Comparison of ENCODE assay signal across 27 cellular contexts in genomic region chr6:42707595-42707994, GRCh38. TPM values are rescaled to one million over a fixed set of nuclear protein-coding genes. Genes with fewer than 3 reads are reported as not detected.
"Had no signal": no experiment of that assay in that cellular context is flagged by ENCODE, and none has a peak within 500 bp of the region (broad histone marks: within the 10 kb centered on the region; RNA-seq: fewer than 3 reads in every experiment).

No MANE protein-coding gene starts in this region.

- H3K27ac ChIP-seq: adrenal gland, body of pancreas, colonic mucosa, epithelial cell of prostate, esophagus squamous epithelium, gastroesophageal sphincter, heart right ventricle had no signal

- H3K9me3 ChIP-seq: adrenal gland, colonic mucosa had no signal

- ATAC-seq: activated CD4-positive, alpha-beta T cell treated with anti-CD3 and anti-CD28 coated beads for 36 hours; activated CD8-positive, alpha-beta T cell treated with anti-CD3 and anti-CD28 coated beads, Interleukin-2, amount 10 ng/mL, durations not matched to agents 7 days and 5 days; activated naive CD8-positive, alpha-beta T cell treated with anti-CD3 and anti-CD28 coated beads, Interleukin-2, amount 50 U/mL, for 24 hours; body of pancreas; gastroesophageal sphincter; heart right ventricle had no signal

- DNase-seq: activated CD4-positive, alpha-beta memory T cell treated with anti-CD3 and anti-CD28 coated beads for 36 hours; activated CD4-positive, alpha-beta T cell treated with anti-CD3 and anti-CD28 coated beads for 36 hours; activated CD4-positive, alpha-beta T cell treated with anti-CD3 and anti-CD28 coated beads, Interleukin-2, amount 10 ng/mL, durations not matched to agents 24 days and 14 days; activated CD4-positive, CD25-positive, alpha-beta regulatory T cell; activated CD4-positive, CD25-positive, alpha-beta regulatory T cell treated with anti-CD3 and anti-CD28 coated beads, Interleukin-2, amount 50 U/mL, for 72 hours; activated CD8-positive, alpha-beta T cell treated with anti-CD3 and anti-CD28 coated beads, Interleukin-2, amount 10 ng/mL, durations not matched to agents 7 days and 5 days; activated effector memory CD4-positive, alpha-beta T cell treated with Interleukin-2 at 50 U/mL for 16 hours; activated gamma-delta T cell treated with Interleukin-2 at 50 U/mL for 16 hours; activated naive CD4-positive, alpha-beta T cell treated with anti-CD3 and anti-CD28 coated beads for 36 hours; activated naive CD8-positive, alpha-beta T cell treated with anti-CD3 and anti-CD28 coated beads, Interleukin-2, amount 50 U/mL, for 24 hours; activated T-cell treated with anti-CD3 and anti-CD28 coated beads, Interleukin-2, amount 50 U/mL, for 48 hours; adrenal gland; amygdala; body of pancreas; caudate nucleus; colonic mucosa; effector CD8-positive, alpha-beta T cell; esophagus squamous epithelium; foreskin melanocyte; heart right ventricle; T-helper 2 cell had no signal

- H3K27me3 ChIP-seq: adrenal gland, body of pancreas, colonic mucosa, esophagus squamous epithelium, gastroesophageal sphincter, heart right ventricle had no signal

- H3K4me1 Mint-ChIP-seq: activated CD4-positive, alpha-beta T cell treated with anti-CD3 and anti-CD28 coated beads for 36 hours; activated CD4-positive, alpha-beta T cell treated with anti-CD3 and anti-CD28 coated beads, Interleukin-2, amount 10 ng/mL, durations not matched to agents 24 days and 14 days; activated naive CD4-positive, alpha-beta T cell treated with anti-CD3 and anti-CD28 coated beads, Interleukin-2, amount 50 U/mL, for 24 hours; activated naive CD8-positive, alpha-beta T cell treated with anti-CD3 and anti-CD28 coated beads, Interleukin-2, amount 50 U/mL, for 24 hours had no signal

- H3K27ac Mint-ChIP-seq: activated CD4-positive, alpha-beta memory T cell treated with anti-CD3 and anti-CD28 coated beads for 36 hours; activated CD4-positive, alpha-beta T cell treated with anti-CD3 and anti-CD28 coated beads for 36 hours; activated CD4-positive, alpha-beta T cell treated with anti-CD3 and anti-CD28 coated beads, Interleukin-2, amount 10 ng/mL, durations not matched to agents 24 days and 14 days; activated CD8-positive, alpha-beta T cell treated with anti-CD3 and anti-CD28 coated beads, Interleukin-2, amount 10 ng/mL, durations not matched to agents 7 days and 5 days; activated naive CD4-positive, alpha-beta T cell treated with anti-CD3 and anti-CD28 coated beads for 36 hours; activated naive CD4-positive, alpha-beta T cell treated with anti-CD3 and anti-CD28 coated beads, Interleukin-2, amount 50 U/mL, for 24 hours; activated naive CD8-positive, alpha-beta T cell treated with anti-CD3 and anti-CD28 coated beads, Interleukin-2, amount 50 U/mL, for 24 hours had no signal

- H3K36me3 Mint-ChIP-seq: activated CD4-positive, alpha-beta memory T cell treated with anti-CD3 and anti-CD28 coated beads for 36 hours; activated naive CD4-positive, alpha-beta T cell treated with anti-CD3 and anti-CD28 coated beads, Interleukin-2, amount 50 U/mL, for 24 hours had no signal

- FAIRE-seq: endometrium, endothelial cell of umbilical vein had no signal

- H3K4me3 ChIP-seq: adrenal gland, body of pancreas, colonic mucosa, esophagus squamous epithelium, gastroesophageal sphincter, heart right ventricle had no signal

- H3K27me3 Mint-ChIP-seq: activated CD4-positive, alpha-beta memory T cell treated with anti-CD3 and anti-CD28 coated beads for 36 hours; activated CD4-positive, alpha-beta T cell treated with anti-CD3 and anti-CD28 coated beads, Interleukin-2, amount 10 ng/mL, durations not matched to agents 24 days and 14 days; activated naive CD4-positive, alpha-beta T cell treated with anti-CD3 and anti-CD28 coated beads, Interleukin-2, amount 50 U/mL, for 24 hours; activated naive CD8-positive, alpha-beta T cell treated with anti-CD3 and anti-CD28 coated beads, Interleukin-2, amount 50 U/mL, for 24 hours had no signal

- H3K4me1 ChIP-seq: adrenal gland, colonic mucosa had no signal

- H3K9me3 Mint-ChIP-seq: activated naive CD4-positive, alpha-beta T cell treated with anti-CD3 and anti-CD28 coated beads, Interleukin-2, amount 50 U/mL, for 24 hours had no signal

- H3K36me3 ChIP-seq: adrenal gland, colonic mucosa, esophagus squamous epithelium, gastroesophageal sphincter, heart right ventricle had no signal

- H3K4me3 Mint-ChIP-seq: activated CD4-positive, alpha-beta memory T cell treated with anti-CD3 and anti-CD28 coated beads for 36 hours; activated CD4-positive, alpha-beta T cell treated with anti-CD3 and anti-CD28 coated beads for 36 hours; activated CD4-positive, alpha-beta T cell treated with anti-CD3 and anti-CD28 coated beads, Interleukin-2, amount 10 ng/mL, durations not matched to agents 24 days and 14 days; activated CD8-positive, alpha-beta T cell treated with anti-CD3 and anti-CD28 coated beads, Interleukin-2, amount 10 ng/mL, durations not matched to agents 7 days and 5 days; activated naive CD4-positive, alpha-beta T cell treated with anti-CD3 and anti-CD28 coated beads for 36 hours; activated naive CD4-positive, alpha-beta T cell treated with anti-CD3 and anti-CD28 coated beads, Interleukin-2, amount 50 U/mL, for 24 hours; activated naive CD8-positive, alpha-beta T cell treated with anti-CD3 and anti-CD28 coated beads, Interleukin-2, amount 50 U/mL, for 24 hours had no signal

RNA-seq across cellular contexts. Expression of gene PRPH2, which starts 14.8 kb away (rescaled TPM):
- total RNA-seq: activated CD4-positive, alpha-beta memory T cell treated with anti-CD3 and anti-CD28 coated beads for 36 hours; activated CD4-positive, alpha-beta T cell treated with anti-CD3 and anti-CD28 coated beads for 36 hours; activated CD4-positive, alpha-beta T cell treated with anti-CD3 and anti-CD28 coated beads, Interleukin-2, amount 10 ng/mL, durations not matched to agents 24 days and 14 days; activated CD8-positive, alpha-beta T cell treated with anti-CD3 and anti-CD28 coated beads, Interleukin-2, amount 10 ng/mL, durations not matched to agents 7 days and 5 days; activated naive CD4-positive, alpha-beta T cell treated with anti-CD3 and anti-CD28 coated beads for 36 hours; T-helper 1 cell treated with Interleukin-12 subunit alpha and Interleukin-12 subunit beta and Interleukin-4 antibody, amounts not matched to agents 30 ng/mL and 1 ng/mL, for 36 hours had no signal
